Comparison of ENCODE assay signal across 14 cellular contexts in the genomic region with DNA sequence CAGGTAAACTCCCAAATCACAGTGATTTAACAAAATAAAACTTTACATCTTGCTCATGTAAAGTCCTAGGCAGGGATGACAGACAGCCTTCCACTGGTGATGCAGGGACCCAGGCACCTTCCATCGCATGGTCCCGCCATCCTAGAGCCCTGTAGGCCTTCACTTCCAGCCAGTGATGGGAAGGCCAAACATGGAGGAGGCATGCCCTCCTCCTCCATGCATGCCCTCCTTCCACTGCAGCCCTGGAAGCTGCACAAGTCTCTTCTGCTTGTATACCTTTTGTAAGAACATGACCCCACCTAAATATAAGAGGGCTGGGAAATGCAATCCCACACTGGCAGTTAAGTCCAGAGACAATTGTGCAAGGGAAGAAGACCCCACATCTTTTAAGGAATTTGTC. TPM values are rescaled to one million over a fixed set of nuclear protein-coding genes. Genes with fewer than 3 reads are reported as not detected.
"Had no signal": no experiment of that assay in that cellular context is flagged by ENCODE, and none has a peak within 500 bp of the region (broad histone marks: within the 10 kb centered on the region; RNA-seq: fewer than 3 reads in every experiment).

No MANE protein-coding gene starts in this region.

RNA-seq across cellular contexts. Expression of gene OR2A1, which starts 2.5 kb away (rescaled TPM):
- total RNA-seq: activated CD4-positive, alpha-beta memory T cell treated with anti-CD3 and anti-CD28 coated beads for 36 hours; activated CD4-positive, alpha-beta T cell treated with anti-CD3 and anti-CD28 coated beads for 36 hours; activated CD8-positive, alpha-beta memory T cell treated with anti-CD3 and anti-CD28 coated beads for 36 hours; activated CD8-positive, alpha-beta T cell treated with anti-CD3 and anti-CD28 coated beads for 36 hours; activated naive CD4-positive, alpha-beta T cell treated with anti-CD3 and anti-CD28 coated beads for 36 hours; activated naive CD4-positive, alpha-beta T cell treated with anti-CD3 and anti-CD28 coated beads, Interleukin-2, amount 50 U/mL, for 72 hours; activated naive CD8-positive, alpha-beta T cell treated with anti-CD3 and anti-CD28 coated beads for 36 hours; activated T-cell treated with anti-CD3 and anti-CD28 coated beads, Interleukin-2, amount 50 U/mL, for 4 hours; activated T-cell treated with anti-CD3 and anti-CD28 coated beads, Interleukin-2, amount 50 U/mL, for 72 hours; activated T-helper 1 cell treated with anti-CD3 and anti-CD28 coated beads, Interleukin-12 subunit alpha, Interleukin-12 subunit beta, Interleukin-2, Interleukin-4 antibody, amounts not matched to agents 30 ng/mL and 10 ng/mL and 1 ng/mL, durations not matched to agents 14 hours and 24 hours and 36 hours; astrocyte; body of pancreas; chondrocyte had no signal

RNA-seq across cellular contexts. Expression of gene CTAGE8, which starts 40.6 kb away (rescaled TPM):
- polyA plus RNA-seq: aorta had no signal
